ENCODE assay signal across 18 cellular contexts in the genomic region with DNA sequence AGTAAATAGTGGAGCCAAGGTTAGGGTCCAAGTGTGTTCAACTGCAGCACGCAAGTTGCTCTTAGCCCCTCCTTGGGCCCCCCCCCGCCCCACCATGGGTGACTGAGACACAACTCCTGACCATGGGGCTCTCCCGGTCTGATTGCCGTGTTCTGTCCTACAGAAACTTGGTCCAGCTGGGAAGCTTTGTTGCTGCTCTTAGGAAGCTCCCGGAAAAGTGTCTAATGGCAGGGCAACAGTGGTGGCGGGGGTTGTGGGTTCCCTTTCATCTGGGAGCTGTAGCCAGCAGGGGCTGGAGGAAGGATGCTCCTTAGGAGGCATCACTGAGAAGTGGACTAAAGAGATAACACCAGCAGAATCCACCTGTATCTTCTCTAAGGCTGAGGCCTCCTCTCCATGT.
DNase-seq lines count a peak whose midpoint lies in the region; ATAC-seq and TF ChIP-seq lines count a peak whose summit lies in the region.
"Had no signal": no experiment of that assay in that cellular context is flagged by ENCODE, and none has a peak within 500 bp of the region (broad histone marks: within the 10 kb centered on the region; RNA-seq: fewer than 3 reads in every experiment).

No MANE protein-coding gene starts in this region.

- CTCF ChIA-PET in activated CD8-positive, alpha-beta T cell treated with anti-CD3 and anti-CD28 coated beads for 36 hours (lab: Charles Lee) = no interaction called here

- H3K27me3 Mint-ChIP-seq in activated CD8-positive, alpha-beta T cell treated with anti-CD3 and anti-CD28 coated beads for 36 hours = peaks cover 4% of the 10 kb centered on the region

- H3K36me3 ChIP-seq in H7 (replicated peaks; ENCODE audit: control insufficient read depth, insufficient read depth, low read length) (no peaks in the 10 kb centered on the region), brain microvascular endothelial cell (replicated peaks) (no peaks in the 10 kb centered on the region)
- H3K36me3 ChIP-seq: HAP-1 had no signal

- H3K36me3 Mint-ChIP-seq in activated CD8-positive, alpha-beta T cell treated with anti-CD3 and anti-CD28 coated beads for 36 hours (ENCODE audit: low read depth) = no peaks in the 10 kb centered on the region

- no peaks in the 10 kb centered on the region for H3K9me3 Mint-ChIP-seq in activated CD8-positive, alpha-beta T cell treated with anti-CD3 and anti-CD28 coated beads for 36 hours
- H3K9me3 Mint-ChIP-seq: CD4-positive, alpha-beta T cell had no signal

- intact Hi-C loops in activated CD8-positive, alpha-beta T cell treated with anti-CD3 and anti-CD28 coated beads for 36 hours (cut with micrococcal nuclease) = no loop called here

- DNase-seq in D341Med (ENCODE audit: low spot score) (peak; percentile 3), H7 (peak; percentile 16), ecto neural progenitor cell (ENCODE audit: low spot score) (peak; percentile 30), mesenteric fat pad (ENCODE audit: low spot score) (peak; percentile 69), brain microvascular endothelial cell (no peak)
- no peak for DNase-seq in activated CD8-positive, alpha-beta T cell treated with anti-CD3 and anti-CD28 coated beads for 36 hours
- DNase-seq: ACHN; AML-193; Caco-2; CD4-positive, alpha-beta T cell; DMS153; GDM1; GOT3; KG1 had no signal

- H3K27ac ChIP-seq in brain microvascular endothelial cell = no peak overlapping the region
- H3K27ac ChIP-seq: C4-2B had no signal

- TF ChIP-seq CTCF in activated CD8-positive, alpha-beta T cell treated with anti-CD3 and anti-CD28 coated beads for 36 hours (IDR thresholded peaks at IDR 0.05) = no peak
- no peak for TF ChIP-seq CTCF in brain microvascular endothelial cell (IDR thresholded peaks at IDR 0.05; ENCODE audit: low read depth, low read length, missing control alignments)

- no peaks in the 10 kb centered on the region for H3K4me1 Mint-ChIP-seq in activated CD8-positive, alpha-beta T cell treated with anti-CD3 and anti-CD28 coated beads for 36 hours (ENCODE audit: low read depth)

- no peak for ATAC-seq in HG02588 (IDR thresholded peaks at IDR 0.05; ENCODE audit: unreplicated experiment)
- no peak for ATAC-seq in activated CD8-positive, alpha-beta T cell treated with anti-CD3 and anti-CD28 coated beads for 36 hours
- ATAC-seq in GM18868 (IDR thresholded peaks at IDR 0.05; ENCODE audit: unreplicated experiment) = no peak

- in situ Hi-C loops in brain microvascular endothelial cell (cut with HindIII; ENCODE audit: low pct_ligation_motif_present, low sequenced_read_pairs) = no loop called here

- H3K4me3 Mint-ChIP-seq in activated CD8-positive, alpha-beta T cell treated with anti-CD3 and anti-CD28 coated beads for 36 hours = no peak overlapping the region
- H3K4me3 Mint-ChIP-seq: CD4-positive, alpha-beta T cell had no signal

- H3K4me3 ChIP-seq in H7 (ENCODE audit: insufficient read depth, low read depth, low read length) = no peak overlapping the region
- H3K4me3 ChIP-seq in brain microvascular endothelial cell (ENCODE audit: low read depth, low read length) = no peak overlapping the region
- H3K4me3 ChIP-seq: HAP-1 had no signal

- H3K27ac Mint-ChIP-seq in activated CD8-positive, alpha-beta T cell treated with anti-CD3 and anti-CD28 coated beads for 36 hours = no peak overlapping the region
- H3K27ac Mint-ChIP-seq: CD4-positive, alpha-beta T cell had no signal

- POLR2A ChIA-PET in activated CD8-positive, alpha-beta T cell treated with anti-CD3 and anti-CD28 coated beads for 36 hours (lab: Charles Lee) = no interaction called here

- no peaks in the 10 kb centered on the region for H3K27me3 ChIP-seq in H7 (ENCODE audit: control insufficient read depth, insufficient read depth, low read length)
- no peaks in the 10 kb centered on the region for H3K27me3 ChIP-seq in brain microvascular endothelial cell (replicated peaks)

Comparison
In these comparisons a context has a peak if more than half of its experiments do, and no peak if none do; other contexts are left out.
1. DNase-seq: peak in D341Med (single experiment), H7 (single experiment), ecto neural progenitor cell (single experiment) and mesenteric fat pad (single experiment); none in activated CD8-positive, alpha-beta T cell treated with anti-CD3 and anti-CD28 coated beads for 36 hours (single experiment) and brain microvascular endothelial cell (single experiment).